In genomic region chr2:212979799-212980198, GRCh38 we compare ENCODE assay signal across 16 cellular contexts.
DNase-seq lines count a peak whose midpoint lies in the region; ATAC-seq and TF ChIP-seq lines count a peak whose summit lies in the region.
"Had no signal": no experiment of that assay in that cellular context is flagged by ENCODE, and none has a peak within 500 bp of the region (broad histone marks: within the 10 kb centered on the region; RNA-seq: fewer than 3 reads in every experiment).

No MANE protein-coding gene starts in this region.

- H3K9me2 ChIP-seq in GM23338 (ENCODE audit: insufficient read depth) = no peaks in the 10 kb centered on the region

- no peaks in the 10 kb centered on the region for H3F3A ChIP-seq in GM23338 (replicated peaks; ENCODE audit: low read depth)

- H2AFZ ChIP-seq in GM23338 = no peak overlapping the region

- H3K4me1 ChIP-seq in Caco-2 = peaks cover 20% of the 10 kb centered on the region
- no peaks in the 10 kb centered on the region for H3K4me1 ChIP-seq in GM23338 (ENCODE audit: insufficient read depth)
- H3K4me1 ChIP-seq in prostate gland (replicated peaks) = no peaks in the 10 kb centered on the region
- H3K4me1 ChIP-seq: ascending aorta, tibial artery had no signal

- WGBS in prostate gland = 27% methylated on average over 1 of the region's 1 CpG

- no peaks in the 10 kb centered on the region for H3K27me3 Mint-ChIP-seq in Caco-2 (ENCODE audit: insufficient read depth, unreplicated experiment)
- H3K27me3 Mint-ChIP-seq in GM23338 (ENCODE audit: insufficient read depth, low read depth, poor library complexity) = no peaks in the 10 kb centered on the region
- H3K27me3 Mint-ChIP-seq in immature natural killer cell (ENCODE audit: low read depth in 3 of 3) = no peaks in the 10 kb centered on the region
- H3K27me3 Mint-ChIP-seq: naive B cell had no signal

- ATAC-seq in GM23338 (no peak), GM21515 (IDR thresholded peaks at IDR 0.05; ENCODE audit: unreplicated experiment) (no peak)
- ATAC-seq: heart right ventricle had no signal

- POLR2A ChIA-PET in Caco-2 (lab: Charles Lee) = no interaction called here

- H3K9me3 Mint-ChIP-seq in Caco-2 (ENCODE audit: unreplicated experiment) (no peaks in the 10 kb centered on the region), GM23338 (no peaks in the 10 kb centered on the region), immature natural killer cell (no peaks in the 10 kb centered on the region)
- H3K9me3 Mint-ChIP-seq: activated CD4-positive, alpha-beta T cell treated with anti-CD3 and anti-CD28 coated beads, Interleukin-2, amount 10 ng/mL, durations not matched to agents 24 days and 14 days; naive B cell had no signal

- H3K27ac Mint-ChIP-seq in Caco-2 (ENCODE audit: unreplicated experiment) = no peak overlapping the region
- peak overlapping the region; percentile 46; the same call in 1 of the 2 replicates for H3K27ac Mint-ChIP-seq in GM23338
- H3K27ac Mint-ChIP-seq in immature natural killer cell = peak overlapping the region; percentile 56 to 88 (median 72)
- H3K27ac Mint-ChIP-seq: activated CD4-positive, alpha-beta T cell treated with anti-CD3 and anti-CD28 coated beads, Interleukin-2, amount 10 ng/mL, durations not matched to agents 24 days and 14 days had no signal

- CTCF ChIA-PET in Caco-2 (lab: Charles Lee) = interaction anchor here (1.2 kb wide), 1 partner anchor 174 kb away, joined by 5 read pairs; no protein-coding TSS in a partner anchor

- H3K79me2 ChIP-seq in GM23338 (replicated peaks; ENCODE audit: insufficient read depth) = no peaks in the 10 kb centered on the region

- TF ChIP-seq CTCF in Caco-2 (IDR thresholded peaks at IDR 0.05; ENCODE audit: insufficient read depth in 1 of 2, low read depth in 1 of 2, low read length in 1 of 2, severe bottlenecking in 1 of 2, unreplicated experiment in 1 of 2) (no peak), GM23338 (conservative IDR thresholded peaks at IDR 0.05; ENCODE audit: low read depth in 2 of 2) (no peak), prostate gland (IDR thresholded peaks at IDR 0.05) (no peak)

- H3K4me3 Mint-ChIP-seq in Caco-2 (ENCODE audit: unreplicated experiment) (peak overlapping the region; percentile 17), GM23338 (no peak overlapping the region), immature natural killer cell (peak overlapping the region; percentile 60 to 86 (median 77))
- H3K4me3 Mint-ChIP-seq: activated CD4-positive, alpha-beta T cell treated with anti-CD3 and anti-CD28 coated beads, Interleukin-2, amount 10 ng/mL, durations not matched to agents 24 days and 14 days; naive B cell had no signal

- H3K4me2 ChIP-seq in GM23338 = no peak overlapping the region

- H3K27ac ChIP-seq in GM23338 (ENCODE audit: low read depth) (no peak overlapping the region), prostate gland (no peak overlapping the region)
- H3K27ac ChIP-seq: ascending aorta, heart right ventricle, left ventricle myocardium inferior, tibial artery had no signal

- H3K36me3 ChIP-seq in Caco-2 (ENCODE audit: control insufficient read depth, insufficient read depth, low read length) (no peaks in the 10 kb centered on the region), GM23338 (ENCODE audit: insufficient read depth) (no peaks in the 10 kb centered on the region), prostate gland (no peaks in the 10 kb centered on the region)
- H3K36me3 ChIP-seq: ascending aorta, heart right ventricle, left ventricle myocardium inferior, tibial artery had no signal

- H3K27me3 ChIP-seq in Caco-2 (replicated peaks; ENCODE audit: control insufficient read depth, insufficient read depth, low read length) (no peaks in the 10 kb centered on the region), GM23338 (ENCODE audit: insufficient read depth) (no peaks in the 10 kb centered on the region), prostate gland (replicated peaks; ENCODE audit: insufficient read depth) (no peaks in the 10 kb centered on the region)
- H3K27me3 ChIP-seq: ascending aorta, heart right ventricle, tibial artery had no signal

- H3K36me3 Mint-ChIP-seq in Caco-2 (ENCODE audit: insufficient read depth, unreplicated experiment) (no peaks in the 10 kb centered on the region), GM23338 (ENCODE audit: low read depth) (no peaks in the 10 kb centered on the region), immature natural killer cell (peaks cover 4 to 18% (median 12%) of the 10 kb centered on the region in 3 donors)
- H3K36me3 Mint-ChIP-seq: naive B cell had no signal

- no TSS peak for BruUV-seq in Caco-2 (replicated peaks; lab: Mats Ljungman, UMichigan)

- peaks cover 19% of the 10 kb centered on the region for H3K4me1 Mint-ChIP-seq in Caco-2 (ENCODE audit: low read depth, unreplicated experiment)
- H3K4me1 Mint-ChIP-seq in GM23338 = no peaks in the 10 kb centered on the region
- peaks cover 49 to 61% of the 10 kb centered on the region in 2 donors for H3K4me1 Mint-ChIP-seq in immature natural killer cell

- H3K9me3 ChIP-seq in Caco-2 (no peaks in the 10 kb centered on the region), prostate gland (no peaks in the 10 kb centered on the region)
- H3K9me3 ChIP-seq: ascending aorta, heart right ventricle, left ventricle myocardium inferior, tibial artery had no signal

- no peaks in the 10 kb centered on the region for H4K20me1 ChIP-seq in GM23338 (replicated peaks; ENCODE audit: insufficient read depth)

- H3K4me3 ChIP-seq in Caco-2 (ENCODE audit: low read depth, low read length) = no peak overlapping the region
- no peak overlapping the region for H3K4me3 ChIP-seq in GM23338
- H3K4me3 ChIP-seq in prostate gland = no peak overlapping the region
- H3K4me3 ChIP-seq: ascending aorta, heart right ventricle, left ventricle myocardium inferior, tibial artery had no signal

- peak; percentile 37 to 47 for DNase-seq in Caco-2
- DNase-seq in GM23338 (ENCODE audit: low spot score) = no peak
- DNase-seq in SKM-1 treated with dmso at 0.1 percent for 144 hours (lab: John Stamatoyannopoulos, UW; ENCODE audit: unreplicated experiment) = peak; percentile 70
- DNase-seq in immature natural killer cell = peak in 2 of 3 donors; percentile 36 to 45
- no peak for DNase-seq in NK-92 treated with Interleukin-12 subunit alpha and Interleukin-12 subunit beta, amount 100 ng/mL, for 24 hours (lab: John Stamatoyannopoulos, UW)
- no peak for DNase-seq in prostate gland (ENCODE audit: low spot score)
- no peak for DNase-seq in activated CD4-positive, alpha-beta T cell treated with anti-CD3 and anti-CD28 coated beads for 4 hours
- DNase-seq: activated CD4-positive, alpha-beta T cell treated with anti-CD3 and anti-CD28 coated beads, Interleukin-2, amount 10 ng/mL, durations not matched to agents 24 days and 14 days; cortex of kidney; heart right ventricle; left ventricle myocardium inferior; naive B cell; NCI-H446 treated with DMSO at 0.1 percent for 48 hours; tibial artery had no signal

- no peak for TF ChIP-seq POLR2A in prostate gland (IDR thresholded peaks at IDR 0.05)

- intact Hi-C loops in Caco-2 (cut with micrococcal nuclease; ENCODE audit: unreplicated experiment) = loop anchor here (2.0 to 10.0 kb wide), 4 partner anchors 73 to 205 kb away; partner anchors contain the start of gene IKZF2
- intact Hi-C loops in prostate gland (cut with DNase I) = no loop called here

TF ChIP-seq in GM23338, 12 proteins besides CTCF, POLR2A, EP300 and RAD21 (continues in another document):
- no peak for TF ChIP-seq STAT1 (IDR thresholded peaks at IDR 0.05; ENCODE audit: unreplicated experiment)
- no peak for TF ChIP-seq NANOG (IDR thresholded peaks at IDR 0.05; ENCODE audit: borderline replicate concordance)
- TF ChIP-seq POLR2AphosphoS5 (IDR thresholded peaks at IDR 0.05; ENCODE audit: low read depth) = no peak
- no peak for TF ChIP-seq ETS1 (IDR thresholded peaks at IDR 0.05)
- TF ChIP-seq REST (IDR thresholded peaks at IDR 0.05; ENCODE audit: unreplicated experiment) = no peak
- TF ChIP-seq EZH2phosphoT487 (IDR thresholded peaks at IDR 0.05; ENCODE audit: unreplicated experiment) = no peak
- no peak for TF ChIP-seq CREB1 (CRISPR knock-in tag; IDR thresholded peaks at IDR 0.05; ENCODE audit: low read depth)
- TF ChIP-seq ZNF331 (CRISPR knock-in tag; IDR thresholded peaks at IDR 0.05; ENCODE audit: low read depth) = no peak
- no peak for TF ChIP-seq EZH2 (IDR thresholded peaks at IDR 0.05; ENCODE audit: low read depth, unreplicated experiment)

Comparison
In these comparisons a context has a peak if more than half of its experiments do, and no peak if none do; other contexts are left out.
1. DNase-seq: peak in Caco-2 (2 of 2), SKM-1 treated with dmso at 0.1 percent for 144 hours (single experiment) and immature natural killer cell (2 of 3); none in GM23338 (single experiment), NK-92 treated with Interleukin-12 subunit alpha and Interleukin-12 subunit beta, amount 100 ng/mL, for 24 hours (single experiment), prostate gland (single experiment) and activated CD4-positive, alpha-beta T cell treated with anti-CD3 and anti-CD28 coated beads for 4 hours (0 of 2).